Comparison of ENCODE assay signal across 29 cellular contexts in the genomic region with DNA sequence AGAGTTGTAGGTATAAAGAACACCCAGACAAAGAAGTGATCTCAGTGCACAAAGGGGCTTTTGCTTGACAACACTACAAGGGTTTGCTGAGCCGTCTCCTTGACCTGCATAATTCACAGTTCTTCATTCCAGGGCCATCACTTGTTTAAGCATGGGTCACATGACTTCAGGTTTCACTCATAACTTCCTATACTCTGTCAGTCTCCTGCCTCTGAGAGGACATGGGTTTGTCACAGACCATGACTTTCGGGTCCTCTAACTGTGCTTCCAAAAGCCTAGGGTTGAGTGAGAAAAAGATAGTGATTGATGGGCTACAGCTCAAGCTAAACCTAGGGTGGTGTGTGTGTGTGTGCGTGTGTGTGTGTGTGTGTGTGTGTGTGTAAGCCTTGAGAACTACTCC.
DNase-seq lines count a peak whose midpoint lies in the region; ATAC-seq, FAIRE-seq and TF ChIP-seq lines count a peak whose summit lies in the region.
"Had no signal": no experiment of that assay in that cellular context is flagged by ENCODE, and none has a peak within 500 bp of the region (broad histone marks: within the 10 kb centered on the region; RNA-seq: fewer than 3 reads in every experiment).

No MANE protein-coding gene starts in this region.

- H3K9ac ChIP-seq in H1 (replicated peaks in 1 of 4; ENCODE audit: extremely low read depth in 1 of 4, low read depth in 3 of 4, low read length in 3 of 4) = no peak overlapping the region
- H3K9ac ChIP-seq: GM23248, KMS-11, SK-N-SH had no signal

- FAIRE-seq in H1 (lab: Jason Lieb, UNC) = no peak
- FAIRE-seq: GM19239 had no signal

- 81% methylated on average over 3 of the region's 3 CpGs; no CpG with 5 or more reads in 1 of the 2 experiments for WGBS in H1 (ENCODE audit: extremely low coverage in 1 of 2, insufficient coverage in 1 of 2, insufficient read length in 1 of 2, insufficient replicate concordance in 2 of 2, low coverage in 1 of 2, low lambda C conversion rate in 2 of 2, missing lambda C conversion rate in 1 of 2), 2 experiments
- WGBS in suprapubic skin = 65% methylated on average over 3 of the region's 3 CpGs
- WGBS in aorta, 2 donors = 61 to 64% methylated on average over 3 of the region's 3 CpGs

- H4K91ac ChIP-seq in H1 (replicated peaks; ENCODE audit: insufficient read length, low read length) = peak overlapping the region; percentile 20

- H4K20me1 ChIP-seq in H1 (replicated peaks in 1 of 2; ENCODE audit: control insufficient read depth in 1 of 2, insufficient read depth in 2 of 2, low read length in 2 of 2) = no peaks in the 10 kb centered on the region

- no peaks in the 10 kb centered on the region for H3K27me3 ChIP-seq in H1 (replicated peaks in 1 of 4; ENCODE audit: control insufficient read depth in 3 of 4, extremely low read depth in 1 of 4, insufficient read depth in 3 of 4, low read length in 3 of 4)
- no peaks in the 10 kb centered on the region for H3K27me3 ChIP-seq in suprapubic skin
- no peaks in the 10 kb centered on the region for H3K27me3 ChIP-seq in foreskin keratinocyte
- no peaks in the 10 kb centered on the region for H3K27me3 ChIP-seq in aorta (ENCODE audit: control insufficient read depth in 1 of 2, insufficient read depth in 2 of 2, low read length in 1 of 2)
- H3K27me3 ChIP-seq: BE2C had no signal

- H2BK120ac ChIP-seq in H1 (replicated peaks; ENCODE audit: low read depth, low read length) = no peak overlapping the region

- H3K27me3 Mint-ChIP-seq in activated T-cell treated with anti-CD3 and anti-CD28 coated beads, Interleukin-2, amount 50 U/mL, for 72 hours (ENCODE audit: low read depth) = peaks cover 7% of the 10 kb centered on the region

- H3K36me3 ChIP-seq in H1 (ENCODE audit: control insufficient read depth in 2 of 4, insufficient read depth in 4 of 4, low read length in 3 of 4) (no peaks in the 10 kb centered on the region), suprapubic skin (no peaks in the 10 kb centered on the region), aorta (ENCODE audit: control insufficient read depth in 1 of 2, insufficient read depth in 2 of 2, low read length in 1 of 2) (no peaks in the 10 kb centered on the region)
- H3K36me3 ChIP-seq: BE2C had no signal

- H3K4me2 ChIP-seq in H1 (ENCODE audit: insufficient read depth in 1 of 2, low read depth in 2 of 2, low read length in 2 of 2) = no peak overlapping the region
- H3K4me2 ChIP-seq: KMS-11, SK-N-SH had no signal

- 0 out of 2 replicates have a peak overlapping the region, but pooled peaks have one; percentile 8 for H2BK20ac ChIP-seq in H1 (ENCODE audit: low read length)

- H2BK15ac ChIP-seq in H1 (ENCODE audit: low read length) = no peak overlapping the region

- H2AFZ ChIP-seq in H1 (ENCODE audit: low read length) = no peak overlapping the region
- H2AFZ ChIP-seq: GM23248 had no signal

- CTCF ChIA-PET in H1 (lab: Charles Lee; ENCODE audit: partially characterized antibody) = interaction anchor here (1.1 to 1.2 kb wide), 2 partner anchors 15 to 23 kb away, joined by 4 to 7 read pairs; no protein-coding TSS in a partner anchor

- H3K36me3 Mint-ChIP-seq in activated T-cell treated with anti-CD3 and anti-CD28 coated beads, Interleukin-2, amount 50 U/mL, for 72 hours (ENCODE audit: insufficient read depth in 2 of 2) = peaks cover 0 to 4% of the 10 kb centered on the region in 2 donors
- H3K36me3 Mint-ChIP-seq: CD14-positive monocyte; CD8-positive, alpha-beta memory T cell had no signal

- no peak overlapping the region for H3K23ac ChIP-seq in H1 (ENCODE audit: insufficient read length)

- no peak overlapping the region for H3K27ac ChIP-seq in H1 (ENCODE audit: low read depth, low read length)
- H3K27ac ChIP-seq in suprapubic skin = no peak overlapping the region
- no peak overlapping the region for H3K27ac ChIP-seq in foreskin keratinocyte
- H3K27ac ChIP-seq in aorta (ENCODE audit: low read depth in 1 of 2, low read length in 2 of 2) = no peak overlapping the region
- H3K27ac ChIP-seq: GM23248, KMS-11 had no signal

- no peak overlapping the region for H3K4ac ChIP-seq in H1 (replicated peaks; ENCODE audit: insufficient read length, low read depth, low read length)

- no peaks in the 10 kb centered on the region; the same call in 1 of the 2 replicates for H3K79me1 ChIP-seq in H1 (ENCODE audit: low read depth, low read length)

- no peak overlapping the region for H2BK5ac ChIP-seq in H1 (ENCODE audit: low read depth, low read length)

- H3K18ac ChIP-seq in H1 (ENCODE audit: extremely low read depth, low read length) = no peak overlapping the region

- H3K14ac ChIP-seq in H1 (ENCODE audit: insufficient read length) = no peak overlapping the region

- no peak for TF ChIP-seq POLR2A in H1 (IDR thresholded peaks at IDR 0.05; ENCODE audit: control extremely low read depth in 1 of 2, low read depth in 2 of 2, low read length in 2 of 2)
- TF ChIP-seq POLR2A in suprapubic skin (IDR thresholded peaks at IDR 0.05) = no peak

- DNase-seq in H1 (ENCODE audit: low read depth in 1 of 2, low spot score in 2 of 2) (no peak), suprapubic skin (ENCODE audit: low spot score in 2 of 2) (no peak), foreskin keratinocyte (no peak), aorta (no peak)
- no peak for DNase-seq in activated T-cell treated with anti-CD3 and anti-CD28 coated beads, Interleukin-2, amount 50 U/mL, for 72 hours
- DNase-seq: 8988T; ACHN; BE2C; CD8-positive, alpha-beta memory T cell; DMS 273 treated with DMSO at 0.1 percent for 48 hours; DND-41; GM23248; H9; MM.1S; NCI-H1048; NCI-H1417; NCI-H1694 treated with DMSO at 0.1 percent for 48 hours; NCI-H2081; NCI-H524 treated with DMSO at 0.1 percent for 48 hours; NCI-H774; PC-3; SK-N-SH; T-helper 17 cell had no signal

- no peaks in the 10 kb centered on the region for H3K79me2 ChIP-seq in H1 (ENCODE audit: control insufficient read depth in 1 of 2, insufficient read depth in 2 of 2, low read length in 2 of 2)

- no peaks in the 10 kb centered on the region for H3K4me1 Mint-ChIP-seq in activated T-cell treated with anti-CD3 and anti-CD28 coated beads, Interleukin-2, amount 50 U/mL, for 72 hours (ENCODE audit: low read depth)
- H3K4me1 Mint-ChIP-seq: CD14-positive monocyte; CD8-positive, alpha-beta memory T cell; T-helper 17 cell had no signal

- intact Hi-C loops in aorta (cut with DNase I) = no loop called here

- peaks cover 7 to 8% of the 10 kb centered on the region in 2 donors for H3K9me3 Mint-ChIP-seq in activated T-cell treated with anti-CD3 and anti-CD28 coated beads, Interleukin-2, amount 50 U/mL, for 72 hours

- H3K27ac Mint-ChIP-seq in activated T-cell treated with anti-CD3 and anti-CD28 coated beads, Interleukin-2, amount 50 U/mL, for 72 hours = no peak overlapping the region
- H3K27ac Mint-ChIP-seq: CD14-positive monocyte, H9, T-helper 17 cell had no signal

- H3K23me2 ChIP-seq in H1 (ENCODE audit: low read depth, low read length) = peaks cover 5% of the 10 kb centered on the region; the same call in 1 of the 2 replicates

- no peak overlapping the region for H4K8ac ChIP-seq in H1 (ENCODE audit: extremely low read depth, insufficient read depth, low read length)

- H3K56ac ChIP-seq in H1 (replicated peaks; ENCODE audit: insufficient read length, low read depth, low read length) = no peak overlapping the region

- TF ChIP-seq EP300 in H1 (IDR thresholded peaks at IDR 0.05; ENCODE audit: borderline replicate concordance in 1 of 2, low read depth in 2 of 2, low read length in 2 of 2) (no peak), suprapubic skin (IDR thresholded peaks at IDR 0.05) (no peak)

- no peak overlapping the region for H4K5ac ChIP-seq in H1 (ENCODE audit: insufficient read length, low read depth, low read length)

- H3K9me3 ChIP-seq in H1 (ENCODE audit: insufficient read depth in 2 of 2, low read depth in 1 of 2, low read length in 1 of 2) (no peaks in the 10 kb centered on the region; a peak in 1 of 4 replicates), suprapubic skin (no peaks in the 10 kb centered on the region), aorta (ENCODE audit: control insufficient read depth, low read length) (peaks cover 4% of the 10 kb centered on the region)
- H3K9me3 ChIP-seq: BE2C, SK-N-SH had no signal

- H3K4me1 ChIP-seq in H1 (replicated peaks in 1 of 4; ENCODE audit: control insufficient read depth in 3 of 4, insufficient read depth in 4 of 4, low read length in 3 of 4) (peaks cover 0 to 8% (median 2%) of the 10 kb centered on the region in 4 experiments; a peak in 2 of 7 replicates), suprapubic skin (no peaks in the 10 kb centered on the region), foreskin keratinocyte (no peaks in the 10 kb centered on the region), aorta (ENCODE audit: control insufficient read depth in 1 of 2, insufficient read depth in 2 of 2, low read length in 2 of 2) (no peaks in the 10 kb centered on the region)

- POLR2A ChIA-PET in H1 (lab: Charles Lee; ENCODE audit: partially characterized antibody) = no interaction called here

- H3K4me3 Mint-ChIP-seq in activated T-cell treated with anti-CD3 and anti-CD28 coated beads, Interleukin-2, amount 50 U/mL, for 72 hours = no peak overlapping the region
- H3K4me3 Mint-ChIP-seq: CD14-positive monocyte; CD8-positive, alpha-beta memory T cell; H9; T-helper 17 cell had no signal

- TF ChIP-seq CTCF in H1 (IDR thresholded peaks at IDR 0.05; ENCODE audit: control extremely low read depth in 1 of 3, insufficient read depth in 1 of 3, low read depth in 1 of 3, low read length in 3 of 3) (no peak), suprapubic skin (IDR thresholded peaks at IDR 0.05) (no peak), foreskin keratinocyte (conservative IDR thresholded peaks at IDR 0.05) (no peak)

- H2BK12ac ChIP-seq in H1 (ENCODE audit: low read depth, low read length) = no peak overlapping the region

- ATAC-seq in GM18499 (IDR thresholded peaks at IDR 0.05; ENCODE audit: insufficient read depth, unreplicated experiment) (peak; percentile 70), GM21619 (IDR thresholded peaks at IDR 0.05; ENCODE audit: unreplicated experiment) (peak; percentile 57), HG03565 (IDR thresholded peaks at IDR 0.05; ENCODE audit: unreplicated experiment) (peak; percentile 85), foreskin keratinocyte (no peak), aorta (ENCODE audit: low FRiP score) (no peak)
- no peak for ATAC-seq in activated T-cell treated with anti-CD3 and anti-CD28 coated beads, Interleukin-2, amount 50 U/mL, for 72 hours (replicated peaks in 1 of 2)
- ATAC-seq: PC-3, T-helper 17 cell had no signal

- no peak overlapping the region for H3K4me3 ChIP-seq in H1 (ENCODE audit: extremely low read depth in 1 of 4, insufficient read depth in 2 of 4, low read depth in 3 of 4, low read length in 4 of 4)
- no peak overlapping the region for H3K4me3 ChIP-seq in suprapubic skin
- no peak overlapping the region for H3K4me3 ChIP-seq in aorta (ENCODE audit: low read length in 2 of 2)
- H3K4me3 ChIP-seq: GM23248 had no signal

- H2AK5ac ChIP-seq in H1 (ENCODE audit: low read depth, low read length) = no peak overlapping the region

- no peak for TF ChIP-seq RAD21 in H1 (IDR thresholded peaks at IDR 0.05 in 1 of 2, conservative IDR thresholded peaks at IDR 0.05 in 1 of 2; ENCODE audit: low read depth in 2 of 2, low read length in 2 of 2)

TF ChIP-seq in H1, 55 proteins besides CTCF, POLR2A, EP300 and RAD21 (continues in another document):
- TF ChIP-seq CBX5 (IDR thresholded peaks at IDR 0.05; ENCODE audit: low read depth, low read length) (no peak), RNF2 (IDR thresholded peaks at IDR 0.05; ENCODE audit: borderline replicate concordance, low read depth, low read length, missing control alignments, poor library complexity, severe bottlenecking) (no peak)

Comparison
In these comparisons a context has a peak if more than half of its experiments do, and no peak if none do; other contexts are left out.
1. ATAC-seq: peak in GM18499 (single experiment), GM21619 (single experiment) and HG03565 (single experiment); none in activated T-cell treated with anti-CD3 and anti-CD28 coated beads, Interleukin-2, amount 50 U/mL, for 72 hours (0 of 2), foreskin keratinocyte (single experiment) and aorta (single experiment).